24 cellular contexts compared by ENCODE assay signal in genomic region chr21:36628096-36628495, GRCh38.
A peak's percentile ranks its signal among the peaks of the same experiment; 100 is the strongest.
DNase-seq lines count a peak whose midpoint lies in the region; TF ChIP-seq lines count a peak whose summit lies in the region.
"Had no signal": no experiment of that assay in that cellular context is flagged by ENCODE, and none has a peak within 500 bp of the region (broad histone marks: within the 10 kb centered on the region; RNA-seq: fewer than 3 reads in every experiment).

No MANE protein-coding gene starts in this region.

- H3K36me3 ChIP-seq in Peyer's patch: no peaks in the 10 kb centered on the region
- no peaks in the 10 kb centered on the region for H3K36me3 ChIP-seq in H7 (replicated peaks; ENCODE audit: control insufficient read depth, insufficient read depth, low read length)
- H3K36me3 ChIP-seq: BE2C; BLaER1 treated with 17β-estradiol and CSF1 and Interleukin-3, amounts not matched to agents 10 nM and 100 nM had no signal

- H3K4me3 ChIP-seq in Peyer's patch (no peak overlapping the region), H7 (ENCODE audit: insufficient read depth, low read depth, low read length) (no peak overlapping the region)
- H3K4me3 ChIP-seq: A549; BLaER1 treated with 17β-estradiol and CSF1 and Interleukin-3, amounts not matched to agents 10 nM and 100 nM; GM12878 had no signal

- peaks cover 48% of the 10 kb centered on the region for H3K27me3 Mint-ChIP-seq in nephron progenitor cell (ENCODE audit: low read depth, poor library complexity)

- H3K4me1 ChIP-seq in Peyer's patch: no peaks in the 10 kb centered on the region
- H3K4me1 ChIP-seq: A549, BE2C had no signal

- H3K4me3 Mint-ChIP-seq in nephron progenitor cell: peak overlapping the region; percentile 32
- H3K4me3 Mint-ChIP-seq: CD14-positive monocyte; CD4-positive, alpha-beta T cell had no signal

- H3K27me3 ChIP-seq in Peyer's patch: no peaks in the 10 kb centered on the region
- H3K27me3 ChIP-seq in H7 (ENCODE audit: control insufficient read depth, insufficient read depth, low read length): no peaks in the 10 kb centered on the region; the same call in 1 of the 2 replicates
- H3K27me3 ChIP-seq: BLaER1 treated with 17β-estradiol and CSF1 and Interleukin-3, amounts not matched to agents 10 nM and 100 nM had no signal

- H3K27ac Mint-ChIP-seq in nephron progenitor cell: peak overlapping the region; percentile 20
- H3K27ac Mint-ChIP-seq: CD4-positive, alpha-beta T cell had no signal

- no peaks in the 10 kb centered on the region for H3K9me3 ChIP-seq in Peyer's patch
- H3K9me3 ChIP-seq: A549, BE2C had no signal

- peaks cover 14% of the 10 kb centered on the region for H3K9me3 Mint-ChIP-seq in nephron progenitor cell

- no peak overlapping the region for H3K27ac ChIP-seq in Peyer's patch
- H3K27ac ChIP-seq: A549; BLaER1 treated with 17β-estradiol and CSF1 and Interleukin-3, amounts not matched to agents 10 nM and 100 nM had no signal

- no peaks in the 10 kb centered on the region for H3K36me3 Mint-ChIP-seq in nephron progenitor cell (ENCODE audit: low read depth)
- H3K36me3 Mint-ChIP-seq: CD14-positive monocyte had no signal

- TF ChIP-seq CTCF in nephron progenitor cell (IDR thresholded peaks at IDR 0.05) (no peak), Peyer's patch (IDR thresholded peaks at IDR 0.05) (no peak)

- DNase-seq in D341Med (ENCODE audit: low spot score) (peak; percentile 9), NCI-H526 treated with DMSO at 0.1 percent for 48 hours (lab: John Stamatoyannopoulos, UW) (peak; percentile 21), kidney tubule cell (ENCODE audit: low spot score) (peak; percentile 54), nephron progenitor cell (no peak), Peyer's patch (no peak), HT-29 (ENCODE audit: low spot score) (no peak), H7 (no peak)
- no peak for DNase-seq in activated CD4-positive, alpha-beta T cell treated with anti-CD3 and anti-CD28 coated beads for 48 hours
- DNase-seq: 8988T; ACHN; AML-193; BE2C; CD4-positive, alpha-beta T cell; COR-L47; DMS 273 treated with DMSO at 0.1 percent for 48 hours; DMS79; EL; GDM1; GOT3; HCEC 1CT had no signal

- H3K4me1 Mint-ChIP-seq in nephron progenitor cell: peaks cover 17% of the 10 kb centered on the region
- H3K4me1 Mint-ChIP-seq: CD14-positive monocyte had no signal

- no peak for TF ChIP-seq POLR2A in Peyer's patch (IDR thresholded peaks at IDR 0.05)

Comparison
In these comparisons a context has a peak if more than half of its experiments do, and no peak if none do; other contexts are left out.
1. DNase-seq: peak in D341Med (single experiment), NCI-H526 treated with DMSO at 0.1 percent for 48 hours (single experiment) and kidney tubule cell (single experiment); none in nephron progenitor cell (single experiment), Peyer's patch (0 of 3), HT-29 (single experiment), activated CD4-positive, alpha-beta T cell treated with anti-CD3 and anti-CD28 coated beads for 48 hours (single experiment) and H7 (single experiment).